In genomic region chr2:218014706-218015685, GRCh38 we compare ENCODE assay signal across 1 cellular context.
TF ChIP-seq lines count a peak whose summit lies in the region.

No MANE protein-coding gene starts in this region.

TF ChIP-seq in SK-N-SH, 30 proteins besides CTCF, POLR2A, EP300 and RAD21 (continued from another document):
- no peak for TF ChIP-seq USF2 (IDR thresholded peaks at IDR 0.05; ENCODE audit: borderline replicate concordance, low read depth, low read length)
- TF ChIP-seq MAX (IDR thresholded peaks at IDR 0.05; ENCODE audit: low read depth), result no peak
- TF ChIP-seq ELF1 (IDR thresholded peaks at IDR 0.05), result no peak
- TF ChIP-seq JUND (IDR thresholded peaks at IDR 0.05), result no peak
- TF ChIP-seq FOXM1 (IDR thresholded peaks at IDR 0.05; ENCODE audit: low read depth), result no peak
- TF ChIP-seq, protein P1, sequence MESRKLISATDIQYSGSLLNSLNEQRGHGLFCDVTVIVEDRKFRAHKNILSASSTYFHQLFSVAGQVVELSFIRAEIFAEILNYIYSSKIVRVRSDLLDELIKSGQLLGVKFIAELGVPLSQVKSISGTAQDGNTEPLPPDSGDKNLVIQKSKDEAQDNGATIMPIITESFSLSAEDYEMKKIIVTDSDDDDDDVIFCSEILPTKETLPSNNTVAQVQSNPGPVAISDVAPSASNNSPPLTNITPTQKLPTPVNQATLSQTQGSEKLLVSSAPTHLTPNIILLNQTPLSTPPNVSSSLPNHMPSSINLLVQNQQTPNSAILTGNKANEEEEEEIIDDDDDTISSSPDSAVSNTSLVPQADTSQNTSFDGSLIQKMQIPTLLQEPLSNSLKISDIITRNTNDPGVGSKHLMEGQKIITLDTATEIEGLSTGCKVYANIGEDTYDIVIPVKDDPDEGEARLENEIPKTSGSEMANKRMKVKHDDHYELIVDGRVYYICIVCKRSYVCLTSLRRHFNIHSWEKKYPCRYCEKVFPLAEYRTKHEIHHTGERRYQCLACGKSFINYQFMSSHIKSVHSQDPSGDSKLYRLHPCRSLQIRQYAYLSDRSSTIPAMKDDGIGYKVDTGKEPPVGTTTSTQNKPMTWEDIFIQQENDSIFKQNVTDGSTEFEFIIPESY (IDR thresholded peaks at IDR 0.05; ENCODE audit: borderline replicate concordance, low read depth), result no peak
- TF ChIP-seq SIN3A (IDR thresholded peaks at IDR 0.05; ENCODE audit: borderline replicate concordance, low read depth, low read length), result no peak
